In the genomic region with DNA sequence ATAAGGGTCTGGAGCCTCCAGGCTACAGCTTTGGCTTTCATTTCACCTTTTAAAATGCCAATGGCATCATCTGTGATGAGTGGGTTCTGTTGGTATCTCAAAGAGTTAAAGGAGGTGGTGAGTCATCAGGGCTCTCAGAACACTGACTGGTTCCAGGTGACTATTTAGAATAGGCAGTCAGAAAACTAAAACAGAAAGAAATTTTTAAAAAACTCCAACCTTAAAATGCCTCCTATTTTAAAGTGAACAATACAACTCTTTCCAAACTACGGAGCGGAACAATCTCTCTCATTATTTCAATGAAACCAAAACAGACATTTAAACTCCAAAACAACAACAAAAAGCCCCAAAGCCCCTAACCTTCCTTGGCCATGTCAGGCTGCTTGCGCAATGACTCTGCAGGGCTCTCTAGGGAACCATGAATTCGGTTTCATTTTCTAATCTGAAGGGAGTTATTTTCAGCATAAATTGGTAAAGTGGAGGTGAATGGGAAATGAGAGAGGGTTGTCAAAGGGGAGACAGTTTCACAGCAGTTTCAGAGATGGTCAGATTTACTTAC, we compare ENCODE assay signal across 10 cellular contexts.
DNase-seq lines count a peak whose midpoint lies in the region; ATAC-seq and FAIRE-seq lines count a peak whose summit lies in the region.
"Had no signal": no experiment of that assay in that cellular context is flagged by ENCODE, and none has a peak within 500 bp of the region (broad histone marks: within the 10 kb centered on the region; RNA-seq: fewer than 3 reads in every experiment).

No MANE protein-coding gene starts in this region.

- peak; percentile 58 for DNase-seq in activated CD4-positive, alpha-beta T cell treated with anti-CD3 and anti-CD28 coated beads, Interleukin-2, amount 10 ng/mL, durations not matched to agents 24 days and 14 days
- no peak for DNase-seq in activated CD4-positive, alpha-beta T cell treated with anti-CD3 and anti-CD28 coated beads, Interleukin-2, amount 10 ng/mL, durations not matched to agents 7 days and 5 days
- DNase-seq in T1000 (lab: John Stamatoyannopoulos, UW) = peak; percentile 21
- no peak for DNase-seq in sciatic nerve (ENCODE audit: low spot score)
- DNase-seq in iPS-NIHi11 (ENCODE audit: low spot score) = no peak
- no peak for DNase-seq in HTR-8/SVneo (ENCODE audit: insufficient read length, low spot score)
- DNase-seq in NCI-H526 treated with DMSO at 0.1 percent for 48 hours (lab: John Stamatoyannopoulos, UW) = no peak
- DNase-seq: DND-41 had no signal

- peaks cover 10% of the 10 kb centered on the region for H3K27me3 Mint-ChIP-seq in activated CD4-positive, alpha-beta T cell treated with anti-CD3 and anti-CD28 coated beads, Interleukin-2, amount 10 ng/mL, durations not matched to agents 24 days and 14 days
- peaks cover 23% of the 10 kb centered on the region for H3K27me3 Mint-ChIP-seq in activated CD4-positive, alpha-beta T cell treated with anti-CD3 and anti-CD28 coated beads, Interleukin-2, amount 10 ng/mL, durations not matched to agents 7 days and 5 days

- peaks cover 8% of the 10 kb centered on the region for H3K4me1 Mint-ChIP-seq in activated CD4-positive, alpha-beta T cell treated with anti-CD3 and anti-CD28 coated beads, Interleukin-2, amount 10 ng/mL, durations not matched to agents 24 days and 14 days
- H3K4me1 Mint-ChIP-seq in activated CD4-positive, alpha-beta T cell treated with anti-CD3 and anti-CD28 coated beads, Interleukin-2, amount 10 ng/mL, durations not matched to agents 7 days and 5 days = peaks cover 7% of the 10 kb centered on the region
- H3K4me1 Mint-ChIP-seq: activated naive CD4-positive, alpha-beta T cell treated with anti-CD3 and anti-CD28 coated beads, Interleukin-2, amount 50 U/mL, for 24 hours had no signal

- H3K27ac Mint-ChIP-seq in activated CD4-positive, alpha-beta T cell treated with anti-CD3 and anti-CD28 coated beads, Interleukin-2, amount 10 ng/mL, durations not matched to agents 24 days and 14 days = peak overlapping the region; percentile 74
- no peak overlapping the region for H3K27ac Mint-ChIP-seq in activated CD4-positive, alpha-beta T cell treated with anti-CD3 and anti-CD28 coated beads, Interleukin-2, amount 10 ng/mL, durations not matched to agents 7 days and 5 days
- H3K27ac Mint-ChIP-seq: activated naive CD4-positive, alpha-beta T cell treated with anti-CD3 and anti-CD28 coated beads, Interleukin-2, amount 50 U/mL, for 24 hours had no signal

- H3K9me3 Mint-ChIP-seq in activated CD4-positive, alpha-beta T cell treated with anti-CD3 and anti-CD28 coated beads, Interleukin-2, amount 10 ng/mL, durations not matched to agents 24 days and 14 days = peaks cover 4% of the 10 kb centered on the region
- H3K9me3 Mint-ChIP-seq in activated CD4-positive, alpha-beta T cell treated with anti-CD3 and anti-CD28 coated beads, Interleukin-2, amount 10 ng/mL, durations not matched to agents 7 days and 5 days = peaks cover 8% of the 10 kb centered on the region

- POLR2A ChIA-PET in activated CD4-positive, alpha-beta T cell treated with anti-CD3 and anti-CD28 coated beads, Interleukin-2, amount 10 ng/mL, durations not matched to agents 7 days and 5 days (lab: Charles Lee) = no interaction called here

- CTCF ChIA-PET in activated CD4-positive, alpha-beta T cell treated with anti-CD3 and anti-CD28 coated beads, Interleukin-2, amount 10 ng/mL, durations not matched to agents 7 days and 5 days (lab: Charles Lee) = no interaction called here

- no peak for FAIRE-seq in HTR-8/SVneo (lab: Jason Lieb, UNC)

- H3K4me3 Mint-ChIP-seq in activated CD4-positive, alpha-beta T cell treated with anti-CD3 and anti-CD28 coated beads, Interleukin-2, amount 10 ng/mL, durations not matched to agents 24 days and 14 days = peak overlapping the region; percentile 7
- no peak overlapping the region for H3K4me3 Mint-ChIP-seq in activated CD4-positive, alpha-beta T cell treated with anti-CD3 and anti-CD28 coated beads, Interleukin-2, amount 10 ng/mL, durations not matched to agents 7 days and 5 days
- H3K4me3 Mint-ChIP-seq: activated naive CD4-positive, alpha-beta T cell treated with anti-CD3 and anti-CD28 coated beads, Interleukin-2, amount 50 U/mL, for 24 hours had no signal

- intact Hi-C loops in activated CD4-positive, alpha-beta T cell treated with anti-CD3 and anti-CD28 coated beads, Interleukin-2, amount 10 ng/mL, durations not matched to agents 24 days and 14 days (cut with micrococcal nuclease) = no loop called here
- intact Hi-C loops in sciatic nerve (cut with DNase I) = no loop called here

- ATAC-seq in HG02884 (IDR thresholded peaks at IDR 0.05; ENCODE audit: unreplicated experiment) (peak; percentile 99), sciatic nerve (peak; percentile 95)

- H3K36me3 Mint-ChIP-seq in activated CD4-positive, alpha-beta T cell treated with anti-CD3 and anti-CD28 coated beads, Interleukin-2, amount 10 ng/mL, durations not matched to agents 24 days and 14 days (ENCODE audit: low read depth) = no peaks in the 10 kb centered on the region
- H3K36me3 Mint-ChIP-seq in activated CD4-positive, alpha-beta T cell treated with anti-CD3 and anti-CD28 coated beads, Interleukin-2, amount 10 ng/mL, durations not matched to agents 7 days and 5 days (ENCODE audit: low read depth) = no peaks in the 10 kb centered on the region
- H3K36me3 Mint-ChIP-seq: activated naive CD4-positive, alpha-beta T cell treated with anti-CD3 and anti-CD28 coated beads, Interleukin-2, amount 50 U/mL, for 24 hours had no signal

Comparison
In these comparisons a context has a peak if more than half of its experiments do, and no peak if none do; other contexts are left out.
1. DNase-seq: peak in activated CD4-positive, alpha-beta T cell treated with anti-CD3 and anti-CD28 coated beads, Interleukin-2, amount 10 ng/mL, durations not matched to agents 24 days and 14 days (single experiment) and T1000 (single experiment); none in activated CD4-positive, alpha-beta T cell treated with anti-CD3 and anti-CD28 coated beads, Interleukin-2, amount 10 ng/mL, durations not matched to agents 7 days and 5 days (single experiment), sciatic nerve (single experiment), iPS-NIHi11 (single experiment), HTR-8/SVneo (single experiment) and NCI-H526 treated with DMSO at 0.1 percent for 48 hours (single experiment).